9 cellular contexts compared by ENCODE assay signal in the genomic region with DNA sequence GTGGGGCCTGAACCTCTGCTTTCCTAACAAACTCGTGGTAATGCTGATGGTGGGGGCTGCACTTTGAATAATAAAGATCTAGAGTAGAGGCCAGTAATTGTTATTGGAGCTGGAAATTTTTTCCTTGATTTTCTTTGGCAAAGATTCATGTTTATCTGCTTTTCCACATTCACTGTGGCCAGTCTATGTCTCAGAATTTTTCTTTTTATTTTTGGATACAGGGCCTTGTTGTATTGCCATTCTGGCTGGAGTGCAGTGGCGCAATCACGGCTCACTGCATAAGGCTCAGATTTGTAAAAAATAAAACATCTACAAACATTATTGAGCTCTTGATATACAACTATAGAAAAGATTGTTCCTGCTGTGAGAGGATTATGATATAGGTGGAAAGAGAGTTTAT. TPM values are rescaled to one million over a fixed set of nuclear protein-coding genes. Genes with fewer than 3 reads are reported as not detected.
A peak's percentile ranks its signal among the peaks of the same experiment; 100 is the strongest.
DNase-seq lines count a peak whose midpoint lies in the region; ATAC-seq and TF ChIP-seq lines count a peak whose summit lies in the region.
"Had no signal": no experiment of that assay in that cellular context is flagged by ENCODE, and none has a peak within 500 bp of the region (broad histone marks: within the 10 kb centered on the region; RNA-seq: fewer than 3 reads in every experiment).

No MANE protein-coding gene starts in this region.

- no peak overlapping the region for H3K27ac Mint-ChIP-seq in activated naive CD4-positive, alpha-beta T cell treated with anti-CD3 and anti-CD28 coated beads, Interleukin-2, amount 10 ng/mL, durations not matched to agents 7 days and 5 days

- DNase-seq in activated naive CD4-positive, alpha-beta T cell treated with anti-CD3 and anti-CD28 coated beads, Interleukin-2, amount 10 ng/mL, durations not matched to agents 7 days and 5 days: no peak
- no peak for DNase-seq in activated naive CD4-positive, alpha-beta T cell treated with Interleukin-2 at 50 U/mL for 16 hours
- DNase-seq in adipocyte (ENCODE audit: low read depth) (peak; percentile 63), iris pigment epithelial cell (ENCODE audit: low read depth) (peak; percentile 35), tibial nerve (ENCODE audit: low spot score in 2 of 2) (peak; percentile 15 to 21), DMS53 treated with DMSO at 0.1 percent for 48 hours (lab: John Stamatoyannopoulos, UW; ENCODE audit: unreplicated experiment) (no peak), left lobe of liver (ENCODE audit: low spot score) (no peak)
- DNase-seq: NCI-H524 treated with DMSO at 0.1 percent for 48 hours had no signal

- H3K4me1 Mint-ChIP-seq in activated naive CD4-positive, alpha-beta T cell treated with anti-CD3 and anti-CD28 coated beads, Interleukin-2, amount 10 ng/mL, durations not matched to agents 7 days and 5 days: peaks cover 56% of the 10 kb centered on the region

- H3K9me3 Mint-ChIP-seq in activated naive CD4-positive, alpha-beta T cell treated with anti-CD3 and anti-CD28 coated beads, Interleukin-2, amount 10 ng/mL, durations not matched to agents 7 days and 5 days: no peaks in the 10 kb centered on the region

- CTCF ChIA-PET in activated naive CD4-positive, alpha-beta T cell treated with anti-CD3 and anti-CD28 coated beads, Interleukin-2, amount 10 ng/mL, durations not matched to agents 7 days and 5 days (lab: Charles Lee): no interaction called here

- WGBS in tibial nerve, 2 donors: 12 to 14% methylated on average over 3 of the region's 3 CpGs

- H3K4me1 ChIP-seq in adipocyte (ENCODE audit: control insufficient read depth, insufficient read depth, low read length) (peaks cover 37% of the 10 kb centered on the region), tibial nerve (peaks cover 4 to 50% (median 18%) of the 10 kb centered on the region in 4 donors)

- TF ChIP-seq POLR2A in tibial nerve (IDR thresholded peaks at IDR 0.05): no peak

- peak overlapping the region; percentile 94 for H3K9ac ChIP-seq in adipocyte (ENCODE audit: low read length)

- peaks cover 30% of the 10 kb centered on the region for H3K36me3 Mint-ChIP-seq in activated naive CD4-positive, alpha-beta T cell treated with anti-CD3 and anti-CD28 coated beads, Interleukin-2, amount 10 ng/mL, durations not matched to agents 7 days and 5 days

- no peaks in the 10 kb centered on the region for H3K27me3 ChIP-seq in adipocyte (replicated peaks; ENCODE audit: control insufficient read depth, insufficient read depth, low read length)
- no peaks in the 10 kb centered on the region for H3K27me3 ChIP-seq in tibial nerve

- peak overlapping the region in 1 of 4 donors; percentile 85 for H3K27ac ChIP-seq in tibial nerve

- peak overlapping the region; percentile 98 for H3K4me3 Mint-ChIP-seq in activated naive CD4-positive, alpha-beta T cell treated with anti-CD3 and anti-CD28 coated beads, Interleukin-2, amount 10 ng/mL, durations not matched to agents 7 days and 5 days

- TF ChIP-seq CTCF in tibial nerve (IDR thresholded peaks at IDR 0.05): no peak

- no peak for ATAC-seq in left lobe of liver
- no peak for ATAC-seq in GM18873 (IDR thresholded peaks at IDR 0.05; ENCODE audit: low FRiP score, unreplicated experiment)

- TF ChIP-seq EP300 in tibial nerve (IDR thresholded peaks at IDR 0.05): peak in 1 of 2 donors; percentile 41

- H3K4me3 ChIP-seq in adipocyte (ENCODE audit: low read length) (peak overlapping the region; percentile 90), tibial nerve (peak overlapping the region in 2 of 4 donors; percentile 4 to 75)

- H3K9me3 ChIP-seq in adipocyte (ENCODE audit: control insufficient read depth, low read length) (no peaks in the 10 kb centered on the region), tibial nerve (no peaks in the 10 kb centered on the region)

- peaks cover 3% of the 10 kb centered on the region for H3K27me3 Mint-ChIP-seq in activated naive CD4-positive, alpha-beta T cell treated with anti-CD3 and anti-CD28 coated beads, Interleukin-2, amount 10 ng/mL, durations not matched to agents 7 days and 5 days

- H3K36me3 ChIP-seq in adipocyte (ENCODE audit: control insufficient read depth, insufficient read depth, low read length, severe bottlenecking) (peaks cover 12% of the 10 kb centered on the region), tibial nerve (peaks cover 0 to 13% (median 0%) of the 10 kb centered on the region in 3 donors)

RNA-seq across cellular contexts. Expression of gene TMEM135, which starts 1.6 kb away (rescaled TPM):
- total RNA-seq in tibial nerve (10 to 100 TPM; 23.2 to 28.5 (median 25.6) TPM), left lobe of liver (18.2 TPM)

Comparison
In these comparisons a context has a peak if more than half of its experiments do, and no peak if none do; other contexts are left out.
1. DNase-seq: peak in adipocyte (single experiment), iris pigment epithelial cell (single experiment) and tibial nerve (2 of 2); none in activated naive CD4-positive, alpha-beta T cell treated with anti-CD3 and anti-CD28 coated beads, Interleukin-2, amount 10 ng/mL, durations not matched to agents 7 days and 5 days (single experiment), activated naive CD4-positive, alpha-beta T cell treated with Interleukin-2 at 50 U/mL for 16 hours (single experiment), DMS53 treated with DMSO at 0.1 percent for 48 hours (single experiment) and left lobe of liver (single experiment).